6 cellular contexts compared by ENCODE assay signal in the genomic region with DNA sequence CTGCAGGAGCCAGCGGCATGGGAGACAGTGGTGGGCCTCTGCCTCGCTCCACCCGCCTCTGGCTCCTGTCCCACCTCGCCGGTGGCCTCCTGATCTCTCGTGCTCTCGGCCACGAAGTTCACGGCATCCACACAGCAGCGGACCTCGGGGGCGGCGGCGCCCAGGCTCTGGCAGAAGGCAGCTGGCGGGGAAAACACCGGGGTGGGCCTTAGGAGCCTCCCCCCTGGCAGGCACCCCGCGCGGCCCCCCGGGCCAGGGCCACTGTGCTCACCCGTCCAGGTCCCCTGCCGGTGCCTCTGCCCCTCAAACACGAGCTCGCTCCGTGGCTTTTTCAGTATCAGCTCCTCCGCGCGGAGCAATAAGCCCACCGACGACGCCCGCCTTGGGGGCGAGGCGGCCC.
DNase-seq lines count a peak whose midpoint lies in the region; ATAC-seq, FAIRE-seq and TF ChIP-seq lines count a peak whose summit lies in the region.

No MANE protein-coding gene starts in this region.

- H3K4me3 ChIP-seq in duodenal mucosa (ENCODE audit: low read depth in 1 of 2, low read length in 2 of 2): peak overlapping the region; percentile 79 to 85
- H3K4me3 ChIP-seq in retinal pigment epithelial cell (ENCODE audit: low read length): peak overlapping the region; percentile 20

- H3K36me3 ChIP-seq in duodenal mucosa (ENCODE audit: control insufficient read depth in 1 of 2, insufficient read depth in 2 of 2, low read length in 2 of 2): peaks cover 29 to 32% of the 10 kb centered on the region in 2 donors

- FAIRE-seq in H54 (lab: Jason Lieb, UNC): no peak

- TF ChIP-seq CTCF in retinal pigment epithelial cell (conservative IDR thresholded peaks at IDR 0.05; ENCODE audit: low read depth, low read length): no peak

- H3K9me3 ChIP-seq in duodenal mucosa (ENCODE audit: control insufficient read depth in 1 of 2, low read length in 2 of 2): no peaks in the 10 kb centered on the region

- peaks cover 17 to 42% of the 10 kb centered on the region in 2 donors for H3K4me1 ChIP-seq in duodenal mucosa (ENCODE audit: control insufficient read depth in 1 of 2, insufficient read depth in 2 of 2, low read length in 2 of 2)

- no peak for DNase-seq in retinal pigment epithelial cell (ENCODE audit: low read depth)
- no peak for DNase-seq in NCI-H1417 (lab: John Stamatoyannopoulos, UW)
- DNase-seq in H54 (ENCODE audit: insufficient read length, low spot score): no peak
- DNase-seq in Ammon's horn (ENCODE audit: low spot score): no peak

- peaks cover 10 to 13% of the 10 kb centered on the region in 2 donors for H3K27me3 ChIP-seq in duodenal mucosa (ENCODE audit: control insufficient read depth in 1 of 2, insufficient read depth in 2 of 2, low read length in 2 of 2)

- no peak for TF ChIP-seq POLR2A in H54 (IDR thresholded peaks at IDR 0.05; ENCODE audit: low read depth, low read length)

- peak; percentile 10 for ATAC-seq in HG02759 (IDR thresholded peaks at IDR 0.05; ENCODE audit: unreplicated experiment)

- H3K27ac ChIP-seq in duodenal mucosa (ENCODE audit: low read depth, low read length): no peak overlapping the region

- peak overlapping the region in 1 of 2 donors; percentile 39 for H3K9ac ChIP-seq in duodenal mucosa (ENCODE audit: low read depth in 1 of 2, low read length in 2 of 2)
